37 cellular contexts compared by ENCODE assay signal in genomic region chr16:84095466-84095865, GRCh38. TPM values are rescaled to one million over a fixed set of nuclear protein-coding genes. Genes with fewer than 3 reads are reported as not detected.
DNase-seq lines count a peak whose midpoint lies in the region; ATAC-seq, FAIRE-seq and TF ChIP-seq lines count a peak whose summit lies in the region.
"Had no signal": no experiment of that assay in that cellular context is flagged by ENCODE, and none has a peak within 500 bp of the region (broad histone marks: within the 10 kb centered on the region; RNA-seq: fewer than 3 reads in every experiment).

No MANE protein-coding gene starts in this region.

- 83 to 94% methylated on average over 12 to 14 of the region's 14 CpGs for WGBS in upper lobe of left lung, 2 donors

- no peak overlapping the region for H3K4me2 ChIP-seq in astrocyte (ENCODE audit: low read length)
- H3K4me2 ChIP-seq: SK-N-SH had no signal

- no peak overlapping the region for H2AFZ ChIP-seq in astrocyte (ENCODE audit: low read depth, low read length)

- no peaks in the 10 kb centered on the region for H3K27me3 ChIP-seq in right atrium auricular region
- H3K27me3 ChIP-seq in astrocyte (ENCODE audit: insufficient read depth, low read length): no peaks in the 10 kb centered on the region
- H3K27me3 ChIP-seq in upper lobe of left lung: no peaks in the 10 kb centered on the region
- H3K27me3 ChIP-seq: upper lobe of right lung had no signal

- H3K27me3 Mint-ChIP-seq in astrocyte (ENCODE audit: low read depth, unreplicated experiment): no peaks in the 10 kb centered on the region
- H3K27me3 Mint-ChIP-seq in activated CD8-positive, alpha-beta T cell treated with anti-CD3 and anti-CD28 coated beads for 36 hours: no peaks in the 10 kb centered on the region
- H3K27me3 Mint-ChIP-seq: activated naive CD4-positive, alpha-beta T cell treated with anti-CD3 and anti-CD28 coated beads, Interleukin-2, amount 10 ng/mL, durations not matched to agents 7 days and 5 days; CD4-positive, alpha-beta T cell; effector memory CD8-positive, alpha-beta T cell; naive thymus-derived CD8-positive, alpha-beta T cell had no signal

- H3K9me3 ChIP-seq in right atrium auricular region: no peaks in the 10 kb centered on the region
- no peaks in the 10 kb centered on the region for H3K9me3 ChIP-seq in astrocyte (ENCODE audit: insufficient read depth, low read depth, low read length)
- no peaks in the 10 kb centered on the region for H3K9me3 ChIP-seq in upper lobe of left lung
- H3K9me3 ChIP-seq: SK-N-SH, upper lobe of right lung had no signal

- no peak overlapping the region for H3K9ac ChIP-seq in astrocyte (ENCODE audit: low read length)
- H3K9ac ChIP-seq: SK-N-SH had no signal

- H3K4me3 ChIP-seq in right atrium auricular region (no peak overlapping the region), astrocyte (ENCODE audit: insufficient read depth, low read depth, low read length) (no peak overlapping the region), upper lobe of left lung (no peak overlapping the region)
- H3K4me3 ChIP-seq: coronary artery, GM12878, upper lobe of right lung had no signal

- no peak for TF ChIP-seq POLR2A in upper lobe of left lung (IDR thresholded peaks at IDR 0.05)

- CTCF ChIA-PET in activated CD8-positive, alpha-beta T cell treated with anti-CD3 and anti-CD28 coated beads for 36 hours (lab: Charles Lee): interaction anchor here (1.0 to 1.1 kb wide), 2 partner anchors 21 to 79 kb away, joined by 3 read pairs; partner anchors contain the start of gene MBTPS1

- H3K4me1 ChIP-seq in right atrium auricular region (peaks cover 0 to 5% of the 10 kb centered on the region in 2 donors), astrocyte (ENCODE audit: insufficient read depth, low read length) (peaks cover 15% of the 10 kb centered on the region), upper lobe of left lung (peaks cover 6 to 28% (median 13%) of the 10 kb centered on the region in 4 donors)

- no peak overlapping the region for H3K4me3 Mint-ChIP-seq in astrocyte (ENCODE audit: unreplicated experiment)
- no peak overlapping the region for H3K4me3 Mint-ChIP-seq in activated CD8-positive, alpha-beta T cell treated with anti-CD3 and anti-CD28 coated beads for 36 hours
- H3K4me3 Mint-ChIP-seq: activated naive CD4-positive, alpha-beta T cell treated with anti-CD3 and anti-CD28 coated beads, Interleukin-2, amount 10 ng/mL, durations not matched to agents 7 days and 5 days; activated T-helper 1 cell treated with anti-CD3 and anti-CD28 coated beads, Interleukin-12 subunit alpha, Interleukin-12 subunit beta, Interleukin-2, Interleukin-4 antibody, amounts not matched to agents 30 ng/mL and 10 ng/mL and 1 ng/mL, durations not matched to agents 14 hours and 24 hours and 36 hours; CD4-positive, alpha-beta T cell; effector memory CD8-positive, alpha-beta T cell; mesothelial cell of epicardium; stimulated activated effector memory CD8-positive, alpha-beta T cell treated with anti-CD3 and anti-CD28 coated beads, Interleukin-12 subunit alpha, Interleukin-12 subunit beta, amount 100 ng/mL, for 72 hours had no signal

- TF ChIP-seq CTCF in right atrium auricular region (IDR thresholded peaks at IDR 0.05): no peak
- no peak for TF ChIP-seq CTCF in astrocyte (IDR thresholded peaks at IDR 0.05; ENCODE audit: insufficient read depth, low read depth, low read length)
- TF ChIP-seq CTCF in upper lobe of left lung (IDR thresholded peaks at IDR 0.05): no peak
- no peak for TF ChIP-seq CTCF in activated CD8-positive, alpha-beta T cell treated with anti-CD3 and anti-CD28 coated beads for 36 hours (IDR thresholded peaks at IDR 0.05)

- peaks cover 7% of the 10 kb centered on the region for H3K79me2 ChIP-seq in astrocyte (ENCODE audit: insufficient read depth, low read length)

- peak overlapping the region; percentile 53 for H3K27ac Mint-ChIP-seq in astrocyte (ENCODE audit: unreplicated experiment)
- H3K27ac Mint-ChIP-seq in activated CD8-positive, alpha-beta T cell treated with anti-CD3 and anti-CD28 coated beads for 36 hours: no peak overlapping the region
- H3K27ac Mint-ChIP-seq: activated naive CD4-positive, alpha-beta T cell treated with anti-CD3 and anti-CD28 coated beads, Interleukin-2, amount 10 ng/mL, durations not matched to agents 7 days and 5 days; activated T-helper 1 cell treated with anti-CD3 and anti-CD28 coated beads, Interleukin-12 subunit alpha, Interleukin-12 subunit beta, Interleukin-2, Interleukin-4 antibody, amounts not matched to agents 30 ng/mL and 10 ng/mL and 1 ng/mL, durations not matched to agents 14 hours and 24 hours and 36 hours; CD4-positive, alpha-beta T cell; effector memory CD8-positive, alpha-beta T cell; mesothelial cell of epicardium; stimulated activated effector memory CD8-positive, alpha-beta T cell treated with anti-CD3 and anti-CD28 coated beads, Interleukin-12 subunit alpha, Interleukin-12 subunit beta, amount 100 ng/mL, for 72 hours had no signal

- no peak for TF ChIP-seq EP300 in upper lobe of left lung (IDR thresholded peaks at IDR 0.05)

- H3K9me3 Mint-ChIP-seq in astrocyte (ENCODE audit: unreplicated experiment): no peaks in the 10 kb centered on the region
- no peaks in the 10 kb centered on the region for H3K9me3 Mint-ChIP-seq in activated CD8-positive, alpha-beta T cell treated with anti-CD3 and anti-CD28 coated beads for 36 hours
- H3K9me3 Mint-ChIP-seq: activated naive CD4-positive, alpha-beta T cell treated with anti-CD3 and anti-CD28 coated beads, Interleukin-2, amount 10 ng/mL, durations not matched to agents 7 days and 5 days; activated T-helper 1 cell treated with anti-CD3 and anti-CD28 coated beads, Interleukin-12 subunit alpha, Interleukin-12 subunit beta, Interleukin-2, Interleukin-4 antibody, amounts not matched to agents 30 ng/mL and 10 ng/mL and 1 ng/mL, durations not matched to agents 14 hours and 24 hours and 36 hours; CD4-positive, alpha-beta T cell; effector memory CD8-positive, alpha-beta T cell; mesothelial cell of epicardium; naive thymus-derived CD8-positive, alpha-beta T cell; stimulated activated effector memory CD8-positive, alpha-beta T cell treated with anti-CD3 and anti-CD28 coated beads, Interleukin-12 subunit alpha, Interleukin-12 subunit beta, amount 100 ng/mL, for 72 hours had no signal

- POLR2A ChIA-PET in activated CD8-positive, alpha-beta T cell treated with anti-CD3 and anti-CD28 coated beads for 36 hours (lab: Charles Lee): interaction anchor here (1.2 kb wide), 1 partner anchor 80 kb away, joined by 5 read pairs; no protein-coding TSS in a partner anchor

- H3K27ac ChIP-seq in right atrium auricular region: peak overlapping the region in 1 of 2 donors; percentile 33
- H3K27ac ChIP-seq in astrocyte (ENCODE audit: low read depth, low read length): no peak overlapping the region
- peak overlapping the region in 3 of 4 donors; percentile 12 to 65 (median 32) for H3K27ac ChIP-seq in upper lobe of left lung
- H3K27ac ChIP-seq: coronary artery, upper lobe of right lung had no signal

- H3K36me3 ChIP-seq in right atrium auricular region: peaks cover 71% of the 10 kb centered on the region
- peaks cover 41% of the 10 kb centered on the region for H3K36me3 ChIP-seq in astrocyte (ENCODE audit: insufficient read depth, low read length)
- peaks cover 28 to 84% (median 51%) of the 10 kb centered on the region in 4 donors for H3K36me3 ChIP-seq in upper lobe of left lung

- FAIRE-seq in astrocyte (lab: Jason Lieb, UNC): no peak
- FAIRE-seq: A204.1, bronchial epithelial cell, GM12878, H54 had no signal

- intact Hi-C loops in Right ventricle myocardium inferior (cut with DNase I): no loop called here
- intact Hi-C loops in left colon (cut with DNase I, micrococcal nuclease): no loop called here
- intact Hi-C loops in activated CD8-positive, alpha-beta T cell treated with anti-CD3 and anti-CD28 coated beads for 36 hours (cut with micrococcal nuclease): no loop called here

- H3K4me1 Mint-ChIP-seq in astrocyte (ENCODE audit: low read depth, unreplicated experiment): peaks cover 9% of the 10 kb centered on the region
- H3K4me1 Mint-ChIP-seq in activated CD8-positive, alpha-beta T cell treated with anti-CD3 and anti-CD28 coated beads for 36 hours (ENCODE audit: low read depth): peaks cover 14% of the 10 kb centered on the region
- H3K4me1 Mint-ChIP-seq: mesothelial cell of epicardium had no signal

- ATAC-seq in Right ventricle myocardium inferior (peak; percentile 50), left colon (peak; percentile 34), upper lobe of left lung (ENCODE audit: low FRiP score in 2 of 2) (no peak), HG02938 (IDR thresholded peaks at IDR 0.05; ENCODE audit: unreplicated experiment) (no peak)
- no peak for ATAC-seq in activated CD8-positive, alpha-beta T cell treated with anti-CD3 and anti-CD28 coated beads for 36 hours
- ATAC-seq: effector memory CD8-positive, alpha-beta T cell; GM12878; naive thymus-derived CD8-positive, alpha-beta T cell; stimulated activated effector memory CD8-positive, alpha-beta T cell treated with anti-CD3 and anti-CD28 coated beads, Interleukin-12 subunit alpha, Interleukin-12 subunit beta, amount 100 ng/mL, for 72 hours; upper lobe of right lung had no signal

- peaks cover 44% of the 10 kb centered on the region for H4K20me1 ChIP-seq in astrocyte (ENCODE audit: insufficient read depth, low read length)

- DNase-seq in Right ventricle myocardium inferior (ENCODE audit: missing footprints) (no peak), right atrium auricular region (ENCODE audit: low spot score) (no peak), astrocyte (ENCODE audit: low read depth) (no peak), left colon (no peak), upper lobe of left lung (no peak), A172 (ENCODE audit: low spot score) (no peak)
- DNase-seq in activated CD8-positive, alpha-beta T cell treated with anti-CD3 and anti-CD28 coated beads for 36 hours: no peak
- DNase-seq: activated CD4-positive, alpha-beta T cell treated with anti-CD3 and anti-CD28 coated beads, Interleukin-2, amount 50 U/mL, for 4 hours; activated CD8-positive, alpha-beta memory T cell treated with anti-CD3 and anti-CD28 coated beads, Interleukin-2, amount 50 U/mL, for 48 hours; activated naive CD4-positive, alpha-beta T cell treated with anti-CD3 and anti-CD28 coated beads, Interleukin-2, amount 10 ng/mL, durations not matched to agents 7 days and 5 days; amniotic stem cell; CD4-positive, alpha-beta T cell; DMS 273 treated with DMSO at 0.1 percent for 48 hours; effector memory CD8-positive, alpha-beta T cell; EL; erythroblast; naive thymus-derived CD8-positive, alpha-beta T cell; NCI-H1092; NCI-H1694; occipital lobe; OCI-M1; SK-N-SH; stimulated activated CD4-positive, alpha-beta T cell treated with anti-CD3 and anti-CD28 coated beads, Interleukin-15, amount 100 ng/mL, for 24 hours; upper lobe of right lung had no signal

- H3K36me3 Mint-ChIP-seq in astrocyte (ENCODE audit: low read depth, unreplicated experiment): peaks cover 11% of the 10 kb centered on the region
- H3K36me3 Mint-ChIP-seq in activated CD8-positive, alpha-beta T cell treated with anti-CD3 and anti-CD28 coated beads for 36 hours (ENCODE audit: low read depth): peaks cover 44% of the 10 kb centered on the region

RNA-seq across cellular contexts. Expression of gene MBTPS1, which starts 21.3 kb away (rescaled TPM):
- total RNA-seq in Right ventricle myocardium inferior (70.2 TPM), right atrium auricular region (10 to 100 TPM; 75.3 to 77.5 TPM), astrocyte (85.9 and 88.2 TPM in 2 replicates), left colon (10 to 100 TPM; 68.5 to 73.8 TPM), upper lobe of left lung (100 to 1,000 TPM in 4 of 6 donors, 10 to 100 TPM in 2; 83.6 to 156 (median 105) TPM)
- 74.5 and 86.0 TPM in 2 replicates for total RNA-seq in A172 (2014; rRNA removed; shearing (Covaris generic))
- total RNA-seq in activated CD8-positive, alpha-beta T cell treated with anti-CD3 and anti-CD28 coated beads for 36 hours: 10 to 100 TPM; 31.5 to 31.7 TPM

RNA-seq across cellular contexts. Expression of gene HSDL1, which starts 49.5 kb away (rescaled TPM):
- total RNA-seq in Right ventricle myocardium inferior (24.1 TPM), right atrium auricular region (10 to 100 TPM; 14.6 to 15.4 TPM), astrocyte (26.5 and 29.2 TPM in 2 replicates), left colon (10 to 100 TPM; 11.5 to 13.2 TPM), upper lobe of left lung (10 to 100 TPM in 5 of 6 donors, 1 to 10 TPM in 1; 7.2 to 25.7 (median 19.0) TPM)
- total RNA-seq in A172 (2014; rRNA removed; shearing (Covaris generic)): 45.8 and 56.5 TPM in 2 replicates
- 10 to 100 TPM; 11.1 to 11.8 TPM for total RNA-seq in activated CD8-positive, alpha-beta T cell treated with anti-CD3 and anti-CD28 coated beads for 36 hours

RNA-seq across cellular contexts. Expression of gene DNAAF1, which starts 49.6 kb away (rescaled TPM):
- total RNA-seq in Right ventricle myocardium inferior (not detected), right atrium auricular region (1 to 10 TPM in 1 of 2 donors, not detected in 1; 1.8 TPM), astrocyte (0.30 and 0.38 TPM in 2 replicates), left colon (under 1 TPM; 0.09 to 0.34 TPM), upper lobe of left lung (10 to 100 TPM in 5 of 6 donors, under 1 TPM in 1; 0.97 to 58.7 (median 28.5) TPM)
- 0.41 and 0.88 TPM in 2 replicates for total RNA-seq in A172 (2014; rRNA removed; shearing (Covaris generic))
- not detected for total RNA-seq in activated CD8-positive, alpha-beta T cell treated with anti-CD3 and anti-CD28 coated beads for 36 hours
- total RNA-seq: activated T-helper 1 cell treated with anti-CD3 and anti-CD28 coated beads, Interleukin-12 subunit alpha, Interleukin-12 subunit beta, Interleukin-2, Interleukin-4 antibody, amounts not matched to agents 30 ng/mL and 10 ng/mL and 1 ng/mL, durations not matched to agents 14 hours and 24 hours and 36 hours; bronchial epithelial cell; CD4-positive, alpha-beta T cell; glomerular endothelial cell; GM12878; HT1080; NCI-H460; T-helper 1 cell treated with Interleukin-12 subunit alpha and Interleukin-12 subunit beta and Interleukin-4 antibody, amounts not matched to agents 30 ng/mL and 1 ng/mL, for 36 hours had no signal

RNA-seq across cellular contexts. Expression of gene SLC38A8, which starts 52.9 kb away (rescaled TPM):
- 3.1 TPM for total RNA-seq in Right ventricle myocardium inferior
- not detected for total RNA-seq in right atrium auricular region
- total RNA-seq in astrocyte: not detected in 2 replicates
- total RNA-seq in left colon: not detected
- not detected for total RNA-seq in upper lobe of left lung
- not detected in 2 replicates for total RNA-seq in A172 (2014; rRNA removed; shearing (Covaris generic))
- total RNA-seq in activated CD8-positive, alpha-beta T cell treated with anti-CD3 and anti-CD28 coated beads for 36 hours: not detected
- total RNA-seq: activated T-helper 1 cell treated with anti-CD3 and anti-CD28 coated beads, Interleukin-12 subunit alpha, Interleukin-12 subunit beta, Interleukin-2, Interleukin-4 antibody, amounts not matched to agents 30 ng/mL and 10 ng/mL and 1 ng/mL, durations not matched to agents 14 hours and 24 hours and 36 hours; bronchial epithelial cell; CD4-positive, alpha-beta T cell; glomerular endothelial cell; GM12878; HT1080; mesothelial cell of epicardium; naive thymus-derived CD8-positive, alpha-beta T cell; NCI-H460; occipital lobe; T-helper 1 cell treated with Interleukin-12 subunit alpha and Interleukin-12 subunit beta and Interleukin-4 antibody, amounts not matched to agents 30 ng/mL and 1 ng/mL, for 36 hours; upper lobe of right lung had no signal

Comparison
In these comparisons a context has a peak if more than half of its experiments do, and no peak if none do; other contexts are left out.
1. ATAC-seq: peak in Right ventricle myocardium inferior (single experiment) and left colon (single experiment); none in upper lobe of left lung (0 of 2), HG02938 (single experiment) and activated CD8-positive, alpha-beta T cell treated with anti-CD3 and anti-CD28 coated beads for 36 hours (single experiment).